29 cellular contexts compared by ENCODE assay signal in the genomic region with DNA sequence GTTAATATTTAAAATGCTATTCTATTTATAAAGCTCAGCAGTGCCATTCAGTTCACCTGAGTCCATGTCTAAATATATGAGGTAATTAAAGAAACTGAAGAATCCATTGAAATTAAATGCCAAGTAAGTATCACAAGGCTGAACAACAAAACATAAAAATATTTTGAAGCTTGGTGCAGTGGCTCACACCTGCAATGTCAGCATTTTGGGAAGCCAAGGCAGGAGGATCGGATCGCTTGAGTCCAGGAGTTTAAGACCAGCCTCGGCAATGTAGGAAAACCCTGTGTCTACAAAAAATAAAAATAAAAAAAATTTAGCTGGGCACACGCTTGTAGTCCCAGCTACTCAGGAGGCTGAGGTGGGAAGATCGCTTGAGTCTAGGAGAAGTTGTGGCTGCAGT.
"Had no signal": no experiment of that assay in that cellular context is flagged by ENCODE, and none has a peak within 500 bp of the region (broad histone marks: within the 10 kb centered on the region; RNA-seq: fewer than 3 reads in every experiment).

No MANE protein-coding gene starts in this region.

- H3K9me3 ChIP-seq: esophagus muscularis mucosa, left ventricle myocardium inferior, ovary, sigmoid colon, uterus had no signal

- H3K9me3 Mint-ChIP-seq: activated naive CD4-positive, alpha-beta T cell treated with anti-CD3 and anti-CD28 coated beads for 36 hours; activated T-helper 1 cell treated with anti-CD3 and anti-CD28 coated beads, Interleukin-12 subunit alpha, Interleukin-12 subunit beta, Interleukin-2, Interleukin-4 antibody, amounts not matched to agents 30 ng/mL and 10 ng/mL and 1 ng/mL, durations not matched to agents 14 hours and 24 hours and 36 hours; dendritic cell treated with granulocyte-macrophage colony-stimulating factor and Interleukin-4, amounts not matched to agents 40 ng/mL and 50 ng/mL, for 4 days; endodermal cell; stimulated activated memory B cell treated with anti-CD40 and anti-IgM and Interleukin-4, amounts not matched to agents 10 μg/mL and 1 μg/mL and 100 μg/mL, for 72 hours; stimulated activated naive CD8-positive, alpha-beta T cell treated with anti-CD3 and anti-CD28 coated beads, Interleukin-15, amount 100 ng/mL, for 72 hours; type B pancreatic cell had no signal

- H3K4me3 ChIP-seq: esophagus muscularis mucosa, left ventricle myocardium inferior, lung, ovary, sigmoid colon, uterus had no signal

- H3K4me3 Mint-ChIP-seq: activated naive CD4-positive, alpha-beta T cell treated with anti-CD3 and anti-CD28 coated beads for 36 hours; activated T-helper 1 cell treated with anti-CD3 and anti-CD28 coated beads, Interleukin-12 subunit alpha, Interleukin-12 subunit beta, Interleukin-2, Interleukin-4 antibody, amounts not matched to agents 30 ng/mL and 10 ng/mL and 1 ng/mL, durations not matched to agents 14 hours and 24 hours and 36 hours; dendritic cell treated with granulocyte-macrophage colony-stimulating factor and Interleukin-4, amounts not matched to agents 40 ng/mL and 50 ng/mL, for 4 days; endodermal cell; stimulated activated memory B cell treated with anti-CD40 and anti-IgM and Interleukin-4, amounts not matched to agents 10 μg/mL and 1 μg/mL and 100 μg/mL, for 72 hours; stimulated activated naive CD8-positive, alpha-beta T cell treated with anti-CD3 and anti-CD28 coated beads, Interleukin-15, amount 100 ng/mL, for 72 hours; type B pancreatic cell had no signal

- H3K27ac ChIP-seq: esophagus muscularis mucosa, left ventricle myocardium inferior, ovary, sigmoid colon, uterus, VCaP had no signal

- H3K4me1 ChIP-seq: uterus had no signal

- H3K36me3 Mint-ChIP-seq: type B pancreatic cell had no signal

- H3K27ac Mint-ChIP-seq: activated naive CD4-positive, alpha-beta T cell treated with anti-CD3 and anti-CD28 coated beads for 36 hours; activated T-helper 1 cell treated with anti-CD3 and anti-CD28 coated beads, Interleukin-12 subunit alpha, Interleukin-12 subunit beta, Interleukin-2, Interleukin-4 antibody, amounts not matched to agents 30 ng/mL and 10 ng/mL and 1 ng/mL, durations not matched to agents 14 hours and 24 hours and 36 hours; dendritic cell treated with granulocyte-macrophage colony-stimulating factor and Interleukin-4, amounts not matched to agents 40 ng/mL and 50 ng/mL, for 4 days; endodermal cell; progenitor cell of endocrine pancreas; stimulated activated memory B cell treated with anti-CD40 and anti-IgM and Interleukin-4, amounts not matched to agents 10 μg/mL and 1 μg/mL and 100 μg/mL, for 72 hours; stimulated activated naive CD8-positive, alpha-beta T cell treated with anti-CD3 and anti-CD28 coated beads, Interleukin-15, amount 100 ng/mL, for 72 hours; type B pancreatic cell had no signal

- H3K27me3 Mint-ChIP-seq: dendritic cell treated with granulocyte-macrophage colony-stimulating factor and Interleukin-4, amounts not matched to agents 40 ng/mL and 50 ng/mL, for 4 days; progenitor cell of endocrine pancreas; stimulated activated memory B cell treated with anti-CD40 and anti-IgM and Interleukin-4, amounts not matched to agents 10 μg/mL and 1 μg/mL and 100 μg/mL, for 72 hours; stimulated activated naive CD8-positive, alpha-beta T cell treated with anti-CD3 and anti-CD28 coated beads, Interleukin-15, amount 100 ng/mL, for 72 hours; type B pancreatic cell had no signal

- FAIRE-seq: astrocyte, TTC549 had no signal

- ATAC-seq: stimulated activated memory B cell treated with anti-CD40 and anti-IgM and Interleukin-4, amounts not matched to agents 10 μg/mL and 1 μg/mL and 100 μg/mL, for 72 hours; stimulated activated naive CD8-positive, alpha-beta T cell treated with anti-CD3 and anti-CD28 coated beads, Interleukin-15, amount 100 ng/mL, for 72 hours had no signal

- DNase-seq: activated CD4-positive, alpha-beta T cell treated with anti-CD3 and anti-CD28 coated beads for 4 hours; activated CD4-positive, alpha-beta T cell treated with anti-CD3 and anti-CD28 coated beads, Interleukin-2, amount 50 U/mL, for 48 hours; activated CD8-positive, alpha-beta memory T cell treated with anti-CD3 and anti-CD28 coated beads for 24 hours; activated effector memory CD4-positive, alpha-beta T cell treated with anti-CD3 and anti-CD28 coated beads, Interleukin-2, amount 50 U/mL, for 16 hours; activated naive CD4-positive, alpha-beta T cell treated with anti-CD3 and anti-CD28 coated beads for 36 hours; amniotic stem cell; endodermal cell; foreskin melanocyte; glutamatergic neuron; left ventricle myocardium inferior; ovary; retina; sigmoid colon; stimulated activated CD4-positive, alpha-beta T cell treated with anti-CD3 and anti-CD28 coated beads, Interleukin-4, amount 100 ng/mL, for 4 hours; stimulated activated CD8-positive, alpha-beta memory T cell treated with anti-CD3 and anti-CD28 coated beads, Interleukin-4, amount 100 ng/mL, for 48 hours; stimulated activated naive CD8-positive, alpha-beta T cell treated with anti-CD3 and anti-CD28 coated beads, Interleukin-15, amount 100 ng/mL, for 72 hours; substantia nigra; T-helper 9 cell; uterus had no signal

- H3K36me3 ChIP-seq: esophagus muscularis mucosa, left ventricle myocardium inferior, ovary, sigmoid colon, uterus had no signal

- H3K27me3 ChIP-seq: esophagus muscularis mucosa, ovary, sigmoid colon, uterus had no signal
